ENCODE assay signal across 8 cellular contexts in the genomic region with DNA sequence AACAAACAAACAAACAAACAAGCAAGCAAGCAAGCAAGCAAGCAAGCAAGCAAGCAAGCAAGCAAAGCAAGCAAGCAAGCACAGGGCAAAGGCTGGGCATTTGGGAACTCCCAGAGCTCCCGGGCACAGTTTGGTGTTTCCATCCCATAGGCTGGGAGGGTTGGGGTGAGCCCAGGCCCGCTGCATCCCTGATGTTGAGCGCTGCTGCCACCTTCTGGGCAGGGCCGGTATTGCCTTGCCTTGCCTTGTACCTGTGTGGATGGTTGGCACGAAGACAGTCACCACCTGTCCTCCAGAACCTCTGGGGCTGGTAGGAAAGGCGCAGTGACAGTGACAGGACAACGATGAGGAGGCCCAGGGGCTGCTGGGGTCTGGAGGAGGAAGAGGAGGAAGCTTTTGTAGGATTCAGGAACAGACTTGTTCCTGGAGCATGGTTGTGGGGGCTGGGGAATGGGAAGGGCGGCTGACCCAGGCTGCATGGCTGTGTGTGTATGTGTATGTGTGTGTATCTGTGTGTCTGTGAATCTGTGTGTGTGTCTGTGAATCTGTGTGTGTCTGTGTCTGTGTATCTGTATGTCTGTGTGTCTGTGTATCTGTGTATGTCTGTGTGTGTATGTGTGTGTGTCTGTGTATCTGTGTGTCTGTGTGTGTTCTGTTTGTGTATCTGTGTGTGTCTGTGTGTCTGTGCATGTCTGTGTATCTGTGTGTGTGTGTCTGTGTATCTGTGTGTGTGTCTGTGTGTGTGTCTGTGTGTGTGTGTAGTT. TPM values are rescaled to one million over a fixed set of nuclear protein-coding genes. Genes with fewer than 3 reads are reported as not detected.
DNase-seq lines count a peak whose midpoint lies in the region; ATAC-seq and TF ChIP-seq lines count a peak whose summit lies in the region.

No MANE protein-coding gene starts in this region.

- H2AFZ ChIP-seq in MM.1S (ENCODE audit: low read length), result 0 out of 2 replicates have a peak overlapping the region, but pooled peaks have one; percentile 27

- H4K20me1 ChIP-seq in MM.1S (ENCODE audit: insufficient read depth, low read length), result no peaks in the 10 kb centered on the region

- H3K4me3 ChIP-seq in MM.1S (ENCODE audit: low read length), result no peak overlapping the region
- H3K4me3 ChIP-seq in SJSA1, result no peak overlapping the region
- H3K4me3 ChIP-seq in transverse colon, result no peak overlapping the region

- H3K9me3 ChIP-seq in MM.1S (replicated peaks; ENCODE audit: insufficient read depth, low read length), result no peaks in the 10 kb centered on the region
- H3K9me3 ChIP-seq in SJSA1 (replicated peaks), result no peaks in the 10 kb centered on the region
- no peaks in the 10 kb centered on the region for H3K9me3 ChIP-seq in transverse colon

- no peaks in the 10 kb centered on the region for H3K9me2 ChIP-seq in MM.1S (replicated peaks; ENCODE audit: insufficient read depth, low read length)

- no peaks in the 10 kb centered on the region for H3K79me2 ChIP-seq in MM.1S (ENCODE audit: low read length)

- peak; percentile 91 for ATAC-seq in GM21825 (IDR thresholded peaks at IDR 0.05; ENCODE audit: unreplicated experiment)

- no peaks in the 10 kb centered on the region for H3K9me3 Mint-ChIP-seq in osteocyte (ENCODE audit: unreplicated experiment)

- DNase-seq in DMS53 (lab: John Stamatoyannopoulos, UW) (peak; percentile 92), MM.1S (peak; percentile 82), SJSA1 (ENCODE audit: low read depth in 1 of 2, low spot score in 2 of 2) (peak; percentile 66 to 85), foreskin melanocyte (peak; percentile 55), osteocyte (ENCODE audit: extremely low spot score, unreplicated experiment) (peak; percentile 95), transverse colon (peak; percentile 95)
- peak; percentile 97 for DNase-seq in activated effector memory CD4-positive, alpha-beta T cell treated with anti-CD3 and anti-CD28 coated beads, Interleukin-2, amount 50 U/mL, for 16 hours

- no peaks in the 10 kb centered on the region for H3F3A ChIP-seq in MM.1S (ENCODE audit: insufficient read depth, low read length)

- H3K27me3 Mint-ChIP-seq in osteocyte (ENCODE audit: unreplicated experiment), result peaks cover 2% of the 10 kb centered on the region

- no peak for TF ChIP-seq POLR2A in transverse colon (IDR thresholded peaks at IDR 0.05)

- no peak for TF ChIP-seq EP300 in transverse colon (IDR thresholded peaks at IDR 0.05; ENCODE audit: low read depth)

- H3K27me3 ChIP-seq in MM.1S (replicated peaks; ENCODE audit: insufficient read depth, low read length) (peaks cover 4% of the 10 kb centered on the region), SJSA1 (replicated peaks) (no peaks in the 10 kb centered on the region), transverse colon (peaks cover 9% of the 10 kb centered on the region)

- H3K4me1 Mint-ChIP-seq in osteocyte (ENCODE audit: unreplicated experiment), result peaks cover 14% of the 10 kb centered on the region

- 0 to 7% methylated on average over 1 to 8 of the region's 8 CpGs for WGBS in transverse colon (ENCODE audit: low coverage in 1 of 2), 2 donors

- intact Hi-C loops in transverse colon (cut with DNase I; ENCODE audit: low total_unique reads), result loop anchor here (2.0 kb wide), 1 partner anchor 119 kb away; no protein-coding TSS in a partner anchor

- H3K36me3 ChIP-seq in MM.1S (replicated peaks; ENCODE audit: insufficient read depth, low read length) (no peaks in the 10 kb centered on the region), SJSA1 (no peaks in the 10 kb centered on the region), transverse colon (no peaks in the 10 kb centered on the region)

- H3K9ac ChIP-seq in MM.1S (ENCODE audit: low read length), result no peak overlapping the region

- H3K36me3 Mint-ChIP-seq in osteocyte (ENCODE audit: unreplicated experiment), result no peaks in the 10 kb centered on the region

- TF ChIP-seq CTCF in MM.1S (IDR thresholded peaks at IDR 0.05; ENCODE audit: low read length) (peak; percentile 95), osteocyte (IDR thresholded peaks at IDR 0.05) (peak; percentile 91), transverse colon (IDR thresholded peaks at IDR 0.05) (peak; percentile 95 to 98 (median 96))

- in situ Hi-C loops in transverse colon (cut with MboI; ENCODE audit: low pct_ligation_motif_present in 1 of 4, low pct_unique_long_range_greater_than_20kb in 1 of 4, low sequenced_read_pairs in 3 of 4), result loop anchor here in 1 of 4 donors (10.0 kb wide), 2 partner anchors 61 to 121 kb away; a partner anchor contains a TSS

- no peak overlapping the region for H3K27ac Mint-ChIP-seq in osteocyte (ENCODE audit: unreplicated experiment)

- no peak overlapping the region for H3K4me2 ChIP-seq in MM.1S (ENCODE audit: low read depth, low read length)

- no peak overlapping the region for H3K27ac ChIP-seq in MM.1S (ENCODE audit: low read length)
- no peak overlapping the region for H3K27ac ChIP-seq in SJSA1
- no peak overlapping the region for H3K27ac ChIP-seq in transverse colon

- no peak overlapping the region for H3K4me3 Mint-ChIP-seq in osteocyte (ENCODE audit: unreplicated experiment)

- H3K4me1 ChIP-seq in MM.1S (ENCODE audit: low read length), result no peaks in the 10 kb centered on the region
- peaks cover 7% of the 10 kb centered on the region for H3K4me1 ChIP-seq in SJSA1 (replicated peaks)
- peaks cover 0 to 11% (median 2%) of the 10 kb centered on the region in 4 donors for H3K4me1 ChIP-seq in transverse colon

RNA-seq across cellular contexts. Expression of a gene that starts 6.4 kb away (rescaled TPM):
- 8.8 and 10.1 TPM in 2 replicates for total RNA-seq in SJSA1 (2014; rRNA removed; shearing (Covaris generic))
- 21.7 and 24.0 TPM in 2 replicates for total RNA-seq in osteocyte
- 1 to 10 TPM; 4.1 to 6.0 (median 5.0) TPM for total RNA-seq in transverse colon

RNA-seq across cellular contexts. Expression of a gene that starts 12.7 kb away (rescaled TPM):
- 23.6 and 25.8 TPM in 2 replicates for total RNA-seq in SJSA1 (2014; rRNA removed; shearing (Covaris generic))
- 14.0 and 17.4 TPM in 2 replicates for total RNA-seq in osteocyte
- 100 to 1,000 TPM; 108 to 177 (median 117) TPM for total RNA-seq in transverse colon

RNA-seq across cellular contexts. Expression of a gene that starts 42.5 kb away (rescaled TPM):
- total RNA-seq in SJSA1 (2014; rRNA removed; shearing (Covaris generic)), result 42.2 and 45.5 TPM in 2 replicates
- total RNA-seq in osteocyte, result 47.2 and 56.7 TPM in 2 replicates
- total RNA-seq in transverse colon, result 10 to 100 TPM; 12.0 to 55.9 (median 30.3) TPM

RNA-seq across cellular contexts. Expression of a gene that starts 42.6 kb away (rescaled TPM):
- total RNA-seq in SJSA1 (2014; rRNA removed; shearing (Covaris generic)), result 1.3 TPM in 2 replicates
- total RNA-seq in osteocyte (13.8 and 14.5 TPM in 2 replicates), transverse colon (10 to 100 TPM in 1 of 4 donors, 1 to 10 TPM in 3; 1.9 to 26.7 (median 6.8) TPM)

RNA-seq across cellular contexts. Expression of a gene that starts 44.2 kb away (rescaled TPM):
- total RNA-seq in SJSA1 (2014; rRNA removed; shearing (Covaris generic)), result not detected in 2 replicates
- total RNA-seq in osteocyte, result not detected in 2 replicates
- 1,000 to 10,000 TPM in 3 of 4 donors, 100 to 1,000 TPM in 1; 672 to 1,662 (median 1,512) TPM for total RNA-seq in transverse colon
